In genomic region chr7:39908973-39909372, GRCh38 we compare ENCODE assay signal across 30 cellular contexts.
"Had no signal": no experiment of that assay in that cellular context is flagged by ENCODE, and none has a peak within 500 bp of the region (broad histone marks: within the 10 kb centered on the region; RNA-seq: fewer than 3 reads in every experiment).

No MANE protein-coding gene starts in this region.

- H3K36me3 ChIP-seq: brain microvascular endothelial cell, cardiac muscle cell had no signal

- ATAC-seq: activated CD8-positive, alpha-beta T cell treated with anti-CD3 and anti-CD28 coated beads for 36 hours; activated T-cell treated with anti-CD3 and anti-CD28 coated beads, Interleukin-2, amount 50 U/mL, for 72 hours; activated T-helper 17 cell treated with anti-CD3 and anti-CD28 coated beads, Interleukin-2, amount 50 U/mL, for 72 hours; PC-3; Right ventricle myocardium inferior had no signal

- FAIRE-seq: RCC 7860 had no signal

- H3K4me3 ChIP-seq: cardiac muscle cell had no signal

- H3K27ac ChIP-seq: brain microvascular endothelial cell, cardiac muscle cell, RWPE1 had no signal

- H3K4me1 Mint-ChIP-seq: activated CD4-positive, alpha-beta T cell treated with anti-CD3 and anti-CD28 coated beads, Interleukin-2, amount 10 ng/mL, durations not matched to agents 24 days and 14 days; activated T-helper 17 cell treated with anti-CD3 and anti-CD28 coated beads, Interleukin-2, amount 50 U/mL, for 72 hours; central memory CD8-positive, alpha-beta T cell had no signal

- DNase-seq: activated CD4-positive, alpha-beta T cell treated with anti-CD3 and anti-CD28 coated beads, Interleukin-2, amount 10 ng/mL, durations not matched to agents 24 days and 14 days; activated CD4-positive, alpha-beta T cell treated with anti-CD3 and anti-CD28 coated beads, Interleukin-2, amount 50 U/mL, for 4 hours; activated CD8-positive, alpha-beta T cell treated with anti-CD3 and anti-CD28 coated beads for 36 hours; activated effector memory CD4-positive, alpha-beta T cell treated with anti-CD3 and anti-CD28 coated beads, Interleukin-2, amount 50 U/mL, for 16 hours; activated naive CD4-positive, alpha-beta T cell; activated naive CD4-positive, alpha-beta T cell treated with anti-CD3 and anti-CD28 coated beads, Interleukin-2, amount 50 U/mL, for 16 hours; activated naive CD8-positive, alpha-beta T cell treated with anti-CD3 and anti-CD28 coated beads for 36 hours; activated T-cell treated with anti-CD3 and anti-CD28 coated beads, Interleukin-2, amount 50 U/mL, for 1 hour; activated T-cell treated with anti-CD3 and anti-CD28 coated beads, Interleukin-2, amount 50 U/mL, for 72 hours; amniotic stem cell; aorta; brain microvascular endothelial cell; NCI-H1105; NCI-H1417 treated with DMSO at 0.1 percent for 48 hours; NCI-H187 treated with DMSO at 0.1 percent for 48 hours; NCI-H2081 treated with DMSO at 0.1 percent for 48 hours; NCI-H226; NCI-H446 treated with DMSO at 0.1 percent for 48 hours; NCI-H524; NCI-H69; NK-92 treated with Interleukin-12 subunit alpha and Interleukin-12 subunit beta, amount 100 ng/mL, for 24 hours; PC-3; SIG-M5; T1000 had no signal

- H3K4me3 Mint-ChIP-seq: activated CD4-positive, alpha-beta T cell treated with anti-CD3 and anti-CD28 coated beads, Interleukin-2, amount 10 ng/mL, durations not matched to agents 24 days and 14 days; activated CD8-positive, alpha-beta T cell treated with anti-CD3 and anti-CD28 coated beads for 36 hours; activated naive CD8-positive, alpha-beta T cell treated with anti-CD3 and anti-CD28 coated beads for 36 hours; activated T-cell treated with anti-CD3 and anti-CD28 coated beads, Interleukin-2, amount 50 U/mL, for 72 hours; activated T-helper 17 cell treated with anti-CD3 and anti-CD28 coated beads, Interleukin-2, amount 50 U/mL, for 72 hours; central memory CD8-positive, alpha-beta T cell had no signal

- H3K27ac Mint-ChIP-seq: activated CD4-positive, alpha-beta T cell treated with anti-CD3 and anti-CD28 coated beads, Interleukin-2, amount 10 ng/mL, durations not matched to agents 24 days and 14 days; activated CD8-positive, alpha-beta T cell treated with anti-CD3 and anti-CD28 coated beads for 36 hours; activated naive CD8-positive, alpha-beta T cell treated with anti-CD3 and anti-CD28 coated beads for 36 hours; activated T-cell treated with anti-CD3 and anti-CD28 coated beads, Interleukin-2, amount 50 U/mL, for 72 hours; activated T-helper 17 cell treated with anti-CD3 and anti-CD28 coated beads, Interleukin-2, amount 50 U/mL, for 72 hours had no signal

- H3K27me3 ChIP-seq: brain microvascular endothelial cell, cardiac muscle cell had no signal

- H3K27me3 Mint-ChIP-seq: activated CD8-positive, alpha-beta T cell treated with anti-CD3 and anti-CD28 coated beads for 36 hours; activated naive CD8-positive, alpha-beta T cell treated with anti-CD3 and anti-CD28 coated beads for 36 hours; central memory CD8-positive, alpha-beta T cell had no signal
